9 cellular contexts compared by ENCODE assay signal in genomic region chr2:10042301-10043161, GRCh38. TPM values are rescaled to one million over a fixed set of nuclear protein-coding genes. Genes with fewer than 3 reads are reported as not detected.
DNase-seq lines count a peak whose midpoint lies in the region; ATAC-seq and TF ChIP-seq lines count a peak whose summit lies in the region.
"Had no signal": no experiment of that assay in that cellular context is flagged by ENCODE, and none has a peak within 500 bp of the region (broad histone marks: within the 10 kb centered on the region; RNA-seq: fewer than 3 reads in every experiment).

No MANE protein-coding gene starts in this region.

- H3K9me3 Mint-ChIP-seq in CD8-positive, alpha-beta T cell, result no peaks in the 10 kb centered on the region
- H3K9me3 Mint-ChIP-seq in activated naive CD4-positive, alpha-beta T cell treated with anti-CD3 and anti-CD28 coated beads, Interleukin-2, amount 50 U/mL, for 24 hours, result no peaks in the 10 kb centered on the region
- H3K9me3 Mint-ChIP-seq in nephron progenitor cell, result no peaks in the 10 kb centered on the region

- peak overlapping the region; percentile 26 for H3K4me3 ChIP-seq in CD8-positive, alpha-beta T cell (ENCODE audit: low read depth, low read length)

- ATAC-seq in CD8-positive, alpha-beta T cell, result no peak
- ATAC-seq in GM19351 (IDR thresholded peaks at IDR 0.05; ENCODE audit: unreplicated experiment), result no peak

- intact Hi-C loops in CD8-positive, alpha-beta T cell (cut with DNase I, micrococcal nuclease), result loop anchor here (1.0 to 10.0 kb wide), 11 partner anchors 38 to 1358 kb away; partner anchors contain the start of genes ADAM17 (in 2 of the 2), YWHAQ (in 2 of the 2), CYS1 (in 1 of the 2) and GRHL1 (in 1 of the 2)

- no peaks in the 10 kb centered on the region for H3K36me3 ChIP-seq in CD8-positive, alpha-beta T cell (ENCODE audit: insufficient read depth, low read length)

- H3K27ac ChIP-seq in CD8-positive, alpha-beta T cell (ENCODE audit: low read depth, low read length), result peak overlapping the region; percentile 40
- H3K27ac ChIP-seq: HL-60 had no signal

- no peaks in the 10 kb centered on the region for H3K9me3 ChIP-seq in CD8-positive, alpha-beta T cell (ENCODE audit: low read length)

- H3K4me1 Mint-ChIP-seq in CD8-positive, alpha-beta T cell (ENCODE audit: low read depth), result peaks cover 21% of the 10 kb centered on the region
- H3K4me1 Mint-ChIP-seq in activated naive CD4-positive, alpha-beta T cell treated with anti-CD3 and anti-CD28 coated beads, Interleukin-2, amount 50 U/mL, for 24 hours, result peaks cover 25% of the 10 kb centered on the region
- peaks cover 54% of the 10 kb centered on the region for H3K4me1 Mint-ChIP-seq in nephron progenitor cell

- peaks cover 12% of the 10 kb centered on the region for H3K36me3 Mint-ChIP-seq in CD8-positive, alpha-beta T cell
- no peaks in the 10 kb centered on the region for H3K36me3 Mint-ChIP-seq in activated naive CD4-positive, alpha-beta T cell treated with anti-CD3 and anti-CD28 coated beads, Interleukin-2, amount 50 U/mL, for 24 hours
- peaks cover 23% of the 10 kb centered on the region for H3K36me3 Mint-ChIP-seq in nephron progenitor cell (ENCODE audit: low read depth)

- CTCF ChIA-PET in CD8-positive, alpha-beta T cell (lab: Charles Lee), result interaction anchor here (0.9 to 8.3 kb wide), 3 partner anchors 14 to 288 kb away, joined by 3 to 72 read pairs (median 7); no protein-coding TSS in a partner anchor

- peaks cover 18% of the 10 kb centered on the region for H3K4me1 ChIP-seq in CD8-positive, alpha-beta T cell (ENCODE audit: insufficient read depth, low read length)

- H3K27ac Mint-ChIP-seq in CD8-positive, alpha-beta T cell, result peak overlapping the region; percentile 70
- H3K27ac Mint-ChIP-seq in activated naive CD4-positive, alpha-beta T cell treated with anti-CD3 and anti-CD28 coated beads, Interleukin-2, amount 50 U/mL, for 24 hours, result peak overlapping the region; percentile 92
- H3K27ac Mint-ChIP-seq in nephron progenitor cell, result peak overlapping the region; percentile 99

- peak in 3 of 7 experiments; percentile 44 to 56 (median 54) for DNase-seq in CD8-positive, alpha-beta T cell
- DNase-seq in NCI-H1417 treated with DMSO at 0.1 percent for 48 hours (lab: John Stamatoyannopoulos, UW) (peak; percentile 28), germinal center (ENCODE audit: low spot score) (peak; percentile 33), nephron progenitor cell (peak; percentile 71), ureter (ENCODE audit: low spot score) (peak; percentile 79), NCI-H2029 treated with DMSO at 0.1 percent for 48 hours (lab: John Stamatoyannopoulos, UW) (no peak)

- POLR2A ChIA-PET in CD8-positive, alpha-beta T cell (lab: Charles Lee), result interaction anchor here (0.6 to 1.6 kb wide), 5 partner anchors 10 to 569 kb away, joined by 3 to 7 read pairs (median 4); partner anchors contain the start of gene ODC1

- H3K27me3 ChIP-seq in CD8-positive, alpha-beta T cell (ENCODE audit: insufficient read depth, low read length), result no peaks in the 10 kb centered on the region

- H3K27me3 Mint-ChIP-seq in CD8-positive, alpha-beta T cell (ENCODE audit: low read depth), result no peaks in the 10 kb centered on the region
- H3K27me3 Mint-ChIP-seq in activated naive CD4-positive, alpha-beta T cell treated with anti-CD3 and anti-CD28 coated beads, Interleukin-2, amount 50 U/mL, for 24 hours, result no peaks in the 10 kb centered on the region
- H3K27me3 Mint-ChIP-seq in nephron progenitor cell (ENCODE audit: low read depth, poor library complexity), result peaks cover 25% of the 10 kb centered on the region

- no peak for TF ChIP-seq CTCF in CD8-positive, alpha-beta T cell (IDR thresholded peaks at IDR 0.05)
- no peak for TF ChIP-seq CTCF in nephron progenitor cell (IDR thresholded peaks at IDR 0.05)

- peak overlapping the region; percentile 84 for H3K4me3 Mint-ChIP-seq in CD8-positive, alpha-beta T cell
- peak overlapping the region; percentile 83 for H3K4me3 Mint-ChIP-seq in activated naive CD4-positive, alpha-beta T cell treated with anti-CD3 and anti-CD28 coated beads, Interleukin-2, amount 50 U/mL, for 24 hours
- peak overlapping the region; percentile 84 for H3K4me3 Mint-ChIP-seq in nephron progenitor cell

RNA-seq across cellular contexts. Expression of gene KLF11, which starts 0.8 kb away (rescaled TPM):
- 10 to 100 TPM; 28.6 to 30.3 TPM for total RNA-seq in CD8-positive, alpha-beta T cell
- 18.8 TPM for total RNA-seq in ureter

RNA-seq across cellular contexts. Expression of gene CYS1, which starts 37.7 kb away (rescaled TPM):
- total RNA-seq in CD8-positive, alpha-beta T cell, result not detected
- 4.0 TPM for total RNA-seq in ureter
